8 cellular contexts compared by ENCODE assay signal in the genomic region with DNA sequence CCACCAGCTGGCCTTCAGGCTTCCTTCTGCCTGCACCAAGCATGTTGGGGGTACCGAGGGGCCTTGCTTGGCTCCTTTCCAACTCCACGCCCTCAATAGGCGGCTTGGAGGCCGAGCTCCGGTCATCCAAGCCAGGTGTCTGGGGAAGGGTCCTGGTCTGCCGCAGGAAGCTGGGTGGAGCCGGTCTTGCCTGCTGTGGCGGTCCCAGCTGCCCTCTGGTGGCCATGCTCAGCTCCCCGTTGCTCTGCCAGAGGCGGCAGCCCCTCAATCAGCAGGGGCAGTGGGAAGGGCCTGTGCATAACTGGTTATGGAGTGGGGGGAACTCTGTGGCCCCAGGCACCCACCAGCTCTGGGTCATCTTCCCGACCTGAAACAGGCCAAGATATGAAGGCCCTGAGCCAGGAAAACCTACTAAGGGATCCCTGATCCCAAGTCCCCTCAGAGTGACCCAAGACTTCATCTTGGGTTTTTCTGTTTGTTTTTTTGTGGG. TPM values are rescaled to one million over a fixed set of nuclear protein-coding genes. Genes with fewer than 3 reads are reported as not detected.
DNase-seq lines count a peak whose midpoint lies in the region; ATAC-seq and TF ChIP-seq lines count a peak whose summit lies in the region.

No MANE protein-coding gene starts in this region.

- H3K18ac ChIP-seq in mesenchymal stem cell (ENCODE audit: low read depth in 1 of 2, low read length in 2 of 2) = no peak overlapping the region

- no peaks in the 10 kb centered on the region for H3K4me1 ChIP-seq in PC-9 (replicated peaks; ENCODE audit: insufficient read depth)
- H3K4me1 ChIP-seq in mesenchymal stem cell (ENCODE audit: control insufficient read depth, insufficient read depth, low read depth, low read length) = peaks cover 24% of the 10 kb centered on the region
- H3K4me1 ChIP-seq in vagina = peaks cover 6% of the 10 kb centered on the region

- no peak for ATAC-seq in HG03045 (IDR thresholded peaks at IDR 0.05; ENCODE audit: unreplicated experiment)

- no peak overlapping the region for H3K14ac ChIP-seq in mesenchymal stem cell (ENCODE audit: low read length in 2 of 2)

- no peaks in the 10 kb centered on the region for H3K79me2 ChIP-seq in PC-9 (ENCODE audit: low read depth)

- intact Hi-C loops in PC-9 (cut with micrococcal nuclease; ENCODE audit: unreplicated experiment) (no loop called here), vagina (cut with DNase I) (loop anchor here (2.0 kb wide), 1 partner anchor 43 kb away; no protein-coding TSS in a partner anchor)

- H4K20me1 ChIP-seq in PC-9 (ENCODE audit: insufficient read depth) = no peaks in the 10 kb centered on the region

- H2AK5ac ChIP-seq in mesenchymal stem cell (ENCODE audit: low read length, severe bottlenecking) = no peak overlapping the region

- no peaks in the 10 kb centered on the region for H3F3A ChIP-seq in PC-9 (ENCODE audit: insufficient read depth, low read depth)

- POLR2A ChIA-PET in PC-9 (lab: Charles Lee; ENCODE audit: unreplicated experiment) = interaction anchor here (0.6 kb wide), 1 partner anchor 42 kb away, joined by 4 read pairs; no protein-coding TSS in a partner anchor

- H3K27me3 ChIP-seq in PC-9 (ENCODE audit: insufficient read depth, low read depth) (no peaks in the 10 kb centered on the region), mesenchymal stem cell (ENCODE audit: control insufficient read depth in 1 of 2, insufficient read depth in 1 of 2, low read length in 2 of 2) (peaks cover 24 to 34% of the 10 kb centered on the region in 2 experiments), vagina (no peaks in the 10 kb centered on the region)

- no peak overlapping the region for H4K91ac ChIP-seq in mesenchymal stem cell (ENCODE audit: low read length)

- WGBS in mesenchymal stem cell = 4% methylated on average over 11 of the region's 11 CpGs

- H2BK5ac ChIP-seq in mesenchymal stem cell (ENCODE audit: low read depth, low read length, poor library complexity, severe bottlenecking) = no peak overlapping the region

- no peak overlapping the region for H2BK120ac ChIP-seq in mesenchymal stem cell (ENCODE audit: low read depth, low read length)

- H3K9me3 ChIP-seq in PC-9 (ENCODE audit: insufficient read depth, low read depth) (no peaks in the 10 kb centered on the region), mesenchymal stem cell (ENCODE audit: control insufficient read depth, low read length) (no peaks in the 10 kb centered on the region), vagina (no peaks in the 10 kb centered on the region)

- H2BK15ac ChIP-seq in mesenchymal stem cell (ENCODE audit: low read depth, poor library complexity, severe bottlenecking) = no peak overlapping the region

- DNase-seq in activated T-cell treated with anti-CD3 and anti-CD28 coated beads for 1 hour (ENCODE audit: low read depth) (peak; percentile 9), activated T-cell treated with anti-CD3 and anti-CD28 coated beads for 4 hours (no peak), PC-9 (no peak), dermis blood vessel endothelial cell (peak; percentile 86), mesenchymal stem cell (peak; percentile 60), vagina (ENCODE audit: extremely low spot score in 2 of 2) (no peak), GM19240 (ENCODE audit: insufficient read length, low spot score) (no peak)

- H3K79me1 ChIP-seq in mesenchymal stem cell (replicated peaks; ENCODE audit: low read length, poor library complexity, severe bottlenecking) = peaks cover 3% of the 10 kb centered on the region

- no peak for TF ChIP-seq POLR2A in vagina (IDR thresholded peaks at IDR 0.05)

- no peak overlapping the region for H2AFZ ChIP-seq in PC-9
- H2AFZ ChIP-seq in mesenchymal stem cell (ENCODE audit: low read depth, low read length) = no peak overlapping the region

- H3K9ac ChIP-seq in mesenchymal stem cell (ENCODE audit: low read length) = no peak overlapping the region

- H3K23ac ChIP-seq in mesenchymal stem cell (ENCODE audit: low read length in 2 of 2) = no peak overlapping the region

- CTCF ChIA-PET in PC-9 (lab: Charles Lee) = no interaction called here

- H3K36me3 ChIP-seq in PC-9 (ENCODE audit: low read depth) (no peaks in the 10 kb centered on the region), mesenchymal stem cell (ENCODE audit: control insufficient read depth in 1 of 2, insufficient read depth in 2 of 2, low read depth in 1 of 2, low read length in 2 of 2) (no peaks in the 10 kb centered on the region), vagina (no peaks in the 10 kb centered on the region)

- H3K4ac ChIP-seq in mesenchymal stem cell (ENCODE audit: low read depth in 1 of 2, low read length in 2 of 2) = no peak overlapping the region

- no peak overlapping the region for H2BK12ac ChIP-seq in mesenchymal stem cell (ENCODE audit: low read length in 2 of 2)

- peak; percentile 35; the same call in 1 of the 2 replicates for TF ChIP-seq CTCF in PC-9 (conservative IDR thresholded peaks at IDR 0.05)
- TF ChIP-seq CTCF in vagina (IDR thresholded peaks at IDR 0.05) = peak in 2 of 3 experiments; percentile 57 to 78

- no peaks in the 10 kb centered on the region for H3K9me2 ChIP-seq in PC-9 (ENCODE audit: insufficient read depth)

- H3K4me3 ChIP-seq in PC-9 = no peak overlapping the region
- H3K4me3 ChIP-seq in mesenchymal stem cell (ENCODE audit: insufficient read depth in 1 of 2, low read depth in 1 of 2, low read length in 2 of 2) = no peak overlapping the region
- H3K4me3 ChIP-seq in vagina = no peak overlapping the region

- no TSS peak for BruUV-seq in PC-9 (replicated peaks; lab: Mats Ljungman, UMichigan)

- H4K8ac ChIP-seq in mesenchymal stem cell (ENCODE audit: low read length) = no peak overlapping the region

- H3K27ac ChIP-seq in PC-9 (no peak overlapping the region), mesenchymal stem cell (ENCODE audit: low read length, poor library complexity, severe bottlenecking) (no peak overlapping the region), vagina (no peak overlapping the region)

- H3K4me2 ChIP-seq in PC-9 (no peak overlapping the region), mesenchymal stem cell (ENCODE audit: low read length, poor library complexity, severe bottlenecking) (no peak overlapping the region)

RNA-seq across cellular contexts. Expression of a gene that starts 3.2 kb away (rescaled TPM):
- 15.6 and 21.0 TPM in 2 replicates for total RNA-seq in PC-9 (2021)
- 123 and 288 TPM in 2 replicates for total RNA-seq in dermis blood vessel endothelial cell
- polyA plus RNA-seq in mesenchymal stem cell (2013, experiment 1 of 2) = 3.0 TPM
- polyA plus RNA-seq in mesenchymal stem cell (2013, experiment 2 of 2) = 3.2 TPM
- 10.8 TPM for total RNA-seq in vagina

RNA-seq across cellular contexts. Expression of a gene that starts 7.5 kb away (rescaled TPM):
- total RNA-seq in PC-9 (2021) (22.4 and 25.0 TPM in 2 replicates), dermis blood vessel endothelial cell (86.0 and 93.6 TPM in 2 replicates), vagina (21.4 TPM)
- 16.0 TPM for polyA plus RNA-seq in mesenchymal stem cell (2013, experiment 1 of 2)
- 16.1 TPM for polyA plus RNA-seq in mesenchymal stem cell (2013, experiment 2 of 2)

Comparison
In these comparisons a context has a peak if more than half of its experiments do, and no peak if none do; other contexts are left out.
1. DNase-seq: peak in activated T-cell treated with anti-CD3 and anti-CD28 coated beads for 1 hour (single experiment), dermis blood vessel endothelial cell (single experiment) and mesenchymal stem cell (single experiment); none in activated T-cell treated with anti-CD3 and anti-CD28 coated beads for 4 hours (single experiment), PC-9 (0 of 2), vagina (0 of 2) and GM19240 (single experiment).